In the genomic region with DNA sequence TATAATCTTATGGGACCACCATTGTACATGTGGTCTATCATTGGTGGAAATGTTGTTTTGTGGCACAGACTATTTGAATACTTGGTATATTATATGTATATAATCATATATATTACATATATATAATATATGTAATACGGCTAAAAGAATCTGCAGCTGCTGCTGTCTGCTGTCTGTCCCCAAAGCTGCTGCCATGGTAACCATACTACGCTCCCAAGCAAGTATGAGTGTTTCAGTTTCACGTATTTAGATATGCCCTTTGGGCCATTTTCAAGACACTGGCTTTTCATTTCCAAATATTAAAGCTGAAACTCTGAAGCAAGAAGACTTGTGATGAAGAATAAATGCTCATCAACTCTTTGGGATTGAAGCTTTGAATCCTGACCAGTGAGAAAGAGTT, we compare ENCODE assay signal across 16 cellular contexts. TPM values are rescaled to one million over a fixed set of nuclear protein-coding genes. Genes with fewer than 3 reads are reported as not detected.
DNase-seq lines count a peak whose midpoint lies in the region; ATAC-seq, FAIRE-seq and TF ChIP-seq lines count a peak whose summit lies in the region.
"Had no signal": no experiment of that assay in that cellular context is flagged by ENCODE, and none has a peak within 500 bp of the region (broad histone marks: within the 10 kb centered on the region; RNA-seq: fewer than 3 reads in every experiment).

No MANE protein-coding gene starts in this region.

- TF ChIP-seq RAD21 in GM12878 (IDR thresholded peaks at IDR 0.05; ENCODE audit: insufficient read depth, low read depth, low read length): no peak

- TF ChIP-seq EP300 in GM12878 (IDR thresholded peaks at IDR 0.05; ENCODE audit: borderline replicate concordance in 1 of 2, control insufficient read depth in 1 of 2, low read depth in 2 of 2, low read length in 2 of 2): no peak

- in situ Hi-C loops in GM12878 (cut with MboI): no loop called here

- H3K4me1 ChIP-seq in GM12878 (ENCODE audit: control insufficient read depth, insufficient read depth, low read length): peaks cover 4% of the 10 kb centered on the region
- H3K4me1 ChIP-seq in neuronal stem cell (ENCODE audit: control insufficient read depth in 2 of 2, insufficient read depth in 1 of 2, low read depth in 1 of 2, low read length in 2 of 2): no peaks in the 10 kb centered on the region
- H3K4me1 ChIP-seq: HAP-1 had no signal

- no peak overlapping the region for H4K8ac ChIP-seq in neuronal stem cell (ENCODE audit: low read depth, low read length)

- no peak overlapping the region for H2BK120ac ChIP-seq in neuronal stem cell (ENCODE audit: low read depth, low read length)

- no peak overlapping the region for H2AFZ ChIP-seq in GM12878 (ENCODE audit: control insufficient read depth, low read depth, low read length)
- H2AFZ ChIP-seq in neuronal stem cell (ENCODE audit: low read length): no peak overlapping the region

- no peak overlapping the region for H4K91ac ChIP-seq in neuronal stem cell (ENCODE audit: low read depth, low read length, poor library complexity)

- WGBS in GM12878 (ENCODE audit: insufficient coverage, insufficient replicate concordance, low lambda C conversion rate, missing lambda C conversion rate): 27% methylated on average over 3 of the region's 3 CpGs
- WGBS in neuronal stem cell (ENCODE audit: extremely low coverage in 2 of 2, insufficient read length in 2 of 2, insufficient replicate concordance in 1 of 2), 2 donors: no CpG with 5 or more reads among the region's 3 CpGs

- peak; percentile 69 for ATAC-seq in GM19395 (IDR thresholded peaks at IDR 0.05; ENCODE audit: unreplicated experiment)
- ATAC-seq in HG02938 (IDR thresholded peaks at IDR 0.05; ENCODE audit: unreplicated experiment): peak; percentile 43
- 0 out of 3 replicates have a peak, but pooled peaks have one; percentile 19 for ATAC-seq in GM12878
- no peak for ATAC-seq in GM21529 (IDR thresholded peaks at IDR 0.05; ENCODE audit: unreplicated experiment)

- no peak for TF ChIP-seq CTCF in GM12878 (IDR thresholded peaks at IDR 0.05 in 2 of 3, conservative IDR thresholded peaks at IDR 0.05 in 1 of 3; ENCODE audit: control insufficient read depth in 2 of 3, extremely low read depth in 1 of 3, insufficient read depth in 1 of 3, low read depth in 3 of 3, low read length in 3 of 3)

- no peak overlapping the region for H3K4me3 ChIP-seq in GM12878
- H3K4me3 ChIP-seq in neuronal stem cell (ENCODE audit: low read length in 2 of 2): no peak overlapping the region
- H3K4me3 ChIP-seq: HAP-1 had no signal

- no peak for FAIRE-seq in GM12878 (lab: Jason Lieb, UNC)
- FAIRE-seq: GM12892, GM19239, TTC549 had no signal

- H3K9ac ChIP-seq in GM12878 (ENCODE audit: control insufficient read depth, insufficient read depth, low read length) (no peak overlapping the region), neuronal stem cell (ENCODE audit: low read depth, low read length, poor library complexity) (no peak overlapping the region)

- POLR2A ChIA-PET in GM12878 (lab: Charles Lee): interaction anchor here (0.6 kb wide), 1 partner anchor 116 kb away, joined by 5 read pairs; no protein-coding TSS in a partner anchor

- intact Hi-C loops in GM12878 (cut with micrococcal nuclease; ENCODE audit: unreplicated experiment): no loop called here

- H2BK5ac ChIP-seq in neuronal stem cell (ENCODE audit: low read length): no peak overlapping the region

- no peaks in the 10 kb centered on the region for H3K36me3 ChIP-seq in GM12878 (ENCODE audit: control insufficient read depth in 2 of 2, insufficient read depth in 2 of 2, low read length in 1 of 2)
- H3K36me3 ChIP-seq in neuronal stem cell (replicated peaks in 1 of 2; ENCODE audit: control insufficient read depth in 2 of 2, insufficient read depth in 2 of 2, low read length in 2 of 2): no peaks in the 10 kb centered on the region
- H3K36me3 ChIP-seq: HAP-1 had no signal

- no peaks in the 10 kb centered on the region for H3K79me2 ChIP-seq in GM12878 (ENCODE audit: control insufficient read depth, insufficient read depth, low read length)

- no peaks in the 10 kb centered on the region for H3K27me3 ChIP-seq in GM12878 (replicated peaks in 1 of 2; ENCODE audit: control insufficient read depth in 2 of 2, insufficient read depth in 2 of 2, low read length in 1 of 2)
- no peaks in the 10 kb centered on the region for H3K27me3 ChIP-seq in neuronal stem cell (ENCODE audit: control insufficient read depth in 3 of 3, insufficient read depth in 3 of 3, low read depth in 1 of 3, low read length in 3 of 3)

- no peak overlapping the region for H2BK12ac ChIP-seq in neuronal stem cell (ENCODE audit: low read length)

- H3K9me3 ChIP-seq in GM12878 (replicated peaks; ENCODE audit: control insufficient read depth, insufficient read depth, low read length) (no peaks in the 10 kb centered on the region), neuronal stem cell (replicated peaks in 1 of 2; ENCODE audit: control insufficient read depth in 2 of 2, insufficient read depth in 1 of 2, low read depth in 1 of 2, low read length in 2 of 2) (no peaks in the 10 kb centered on the region)
- H3K9me3 ChIP-seq: HAP-1 had no signal

- SMC1A ChIA-PET in GM12878 (lab: Charles Lee; ENCODE audit: uncharacterized antibody, unreplicated experiment): interaction anchor here (0.9 to 3.1 kb wide), 21 partner anchors 8 to 627 kb away, joined by 3 to 22 read pairs (median 5); no protein-coding TSS in a partner anchor

- H3K27ac ChIP-seq in GM12878 (ENCODE audit: control insufficient read depth, insufficient read depth) (no peak overlapping the region), neuronal stem cell (replicated peaks; ENCODE audit: low read length) (no peak overlapping the region)

- BruUV-seq in GM12878 (replicated peaks; lab: Mats Ljungman, UMichigan): no TSS peak

- H3K23ac ChIP-seq in neuronal stem cell (ENCODE audit: low read depth, low read length, poor library complexity): no peak overlapping the region

- RAD21 ChIA-PET in GM12878 (lab: Charles Lee; ENCODE audit: unreplicated experiment): interaction anchor here (1.1 to 2.6 kb wide), 9 partner anchors 9 to 404 kb away, joined by 3 to 9 read pairs (median 4); no protein-coding TSS in a partner anchor

- CTCF ChIA-PET in GM12878 (lab: Yijun Ruan, JAX): interaction anchor here (0.7 to 1.9 kb wide), 12 partner anchors 9 to 159 kb away, joined by 3 to 6 read pairs (median 4); no protein-coding TSS in a partner anchor

- H3K4me2 ChIP-seq in GM12878 (ENCODE audit: control insufficient read depth, insufficient read depth) (no peak overlapping the region), neuronal stem cell (ENCODE audit: insufficient read depth, low read length, poor library complexity, severe bottlenecking) (no peak overlapping the region)

- H2BK15ac ChIP-seq in neuronal stem cell (ENCODE audit: low read length): no peak overlapping the region

- TF ChIP-seq POLR2A in GM12878 (IDR thresholded peaks at IDR 0.05; ENCODE audit: low read depth, low read length): no peak

- no peak overlapping the region for H2AK5ac ChIP-seq in neuronal stem cell (ENCODE audit: low read depth, low read length)

- no peaks in the 10 kb centered on the region for H4K20me1 ChIP-seq in GM12878 (ENCODE audit: control insufficient read depth, insufficient read depth)

- H3K18ac ChIP-seq in neuronal stem cell (ENCODE audit: low read length): no peak overlapping the region

- H3K79me1 ChIP-seq in neuronal stem cell (ENCODE audit: low read depth, low read length): no peaks in the 10 kb centered on the region

- H3K14ac ChIP-seq in neuronal stem cell (ENCODE audit: low read length): no peak overlapping the region

- H3K4ac ChIP-seq in neuronal stem cell (ENCODE audit: low read length): no peak overlapping the region

- DNase-seq in NCI-H748 (lab: John Stamatoyannopoulos, UW; ENCODE audit: unreplicated experiment) (peak; percentile 62), GM12878 (ENCODE audit: low read depth, low spot score) (no peak), GM19238 (ENCODE audit: insufficient read length, low spot score) (no peak), neuronal stem cell (ENCODE audit: low spot score) (no peak)
- DNase-seq: COR-L47, DMS79, NCI-H187 treated with DMSO at 0.1 percent for 48 hours, SHP77 treated with DMSO at 0.1 percent for 48 hours had no signal

TF ChIP-seq in GM12878, 131 proteins besides CTCF, POLR2A, EP300 and RAD21:
- TF ChIP-seq BMI1 (IDR thresholded peaks at IDR 0.05; ENCODE audit: borderline replicate concordance) (peak; percentile 78), YY1 (IDR thresholded peaks at IDR 0.05; ENCODE audit: low read depth, low read length) (no peak)

RNA-seq across cellular contexts. Expression of a gene that starts 42.0 kb away (rescaled TPM):
- not detected in 2 replicates for total RNA-seq in GM12878 (2013; cell fraction: nucleolus; rRNA removed)
- total RNA-seq in GM12878 (2014; rRNA removed) (under 0.01 TPM in 1 of 2 replicates, not detected in the other), GM12878 (2014; rRNA removed; fragmentation: Illumina TruSeq; extraction: Trizol) (not detected in 2 replicates), GM12878 (2021) (not detected in 2 replicates)
- not detected for polyA plus RNA-seq in GM12878 (2011; ENCODE audit: low read depth)
- polyA plus RNA-seq in GM12878 (2011; rRNA removed) (0.04 TPM in 1 of 2 replicates, not detected in the other), GM12878 (2014; fragmentation: Illumina TruSeq; extraction: Trizol) (0.03 TPM in 1 of 2 replicates, not detected in the other), GM12878 (2014; fragmentation: Nextera tagmentation; extraction: Ambion mirVana) (under 1 TPM in 1 of 2 experiments, not detected in 1; 0.04 TPM), GM12878 (2014; rRNA removed) (0.08 TPM in 1 of 2 replicates, not detected in the other), GM12878 (2016; fragmentation: Nextera tagmentation; extraction: Ambion mirVana) (under 1 TPM in 1 of 2 experiments, not detected in 1; 0.19 TPM)
- 0.01 and 0.03 TPM in 2 replicates for polyA plus RNA-seq in GM12878 (2011; cell fraction: cytosol; rRNA removed)
- polyA plus RNA-seq in GM12878 (2011; cell fraction: nucleus; rRNA removed): 0.07 TPM in 1 of 2 replicates, not detected in the other
- polyA plus RNA-seq in GM12878 (2012): not detected in 2 replicates
- polyA minus RNA-seq in GM12878 (2011; rRNA and poly(A)+ RNA removed): not detected in 2 replicates
- polyA minus RNA-seq in GM12878 (2011; cell fraction: cytosol; rRNA and poly(A)+ RNA removed): not detected in 2 replicates
- 0.24 TPM in 1 of 2 replicates, not detected in the other for polyA minus RNA-seq in GM12878 (2011; cell fraction: nucleus; rRNA and poly(A)+ RNA removed)
- 0.11 TPM for polyA plus RNA-seq in neuronal stem cell (2013, experiment 1 of 2)
- polyA plus RNA-seq in neuronal stem cell (2013, experiment 2 of 2): 0.11 TPM
- total RNA-seq: OCI-LY7 had no signal
